20 cellular contexts compared by ENCODE assay signal in genomic region chr21:42364304-42364865, GRCh38. TPM values are rescaled to one million over a fixed set of nuclear protein-coding genes. Genes with fewer than 3 reads are reported as not detected.
DNase-seq lines count a peak whose midpoint lies in the region; ATAC-seq, FAIRE-seq and TF ChIP-seq lines count a peak whose summit lies in the region.
"Had no signal": no experiment of that assay in that cellular context is flagged by ENCODE, and none has a peak within 500 bp of the region (broad histone marks: within the 10 kb centered on the region; RNA-seq: fewer than 3 reads in every experiment).

No MANE protein-coding gene starts in this region.

- intact Hi-C loops in Panc1 (cut with micrococcal nuclease; ENCODE audit: unreplicated experiment) (no loop called here), HepG2 (cut with micrococcal nuclease; ENCODE audit: unreplicated experiment) (no loop called here)

- peak overlapping the region in 8 of 11 experiments; percentile 6 to 61 (median 48); a peak in 13 of 22 replicates for H3K4me2 ChIP-seq in BLaER1 treated with 17β-estradiol and CSF1 and Interleukin-3, amounts not matched to agents 10 nM and 100 nM
- H3K4me2 ChIP-seq in HepG2 (ENCODE audit: low read depth, low read length): peak overlapping the region; percentile 58; the same call in 1 of the 2 replicates

- ATAC-seq in Panc1: 0 out of 2 replicates have a peak, but pooled peaks have one; percentile 42
- peak; percentile 43; the same call in 2 of the 3 replicates for ATAC-seq in HepG2
- no peak for ATAC-seq in GM21717 (IDR thresholded peaks at IDR 0.05; ENCODE audit: unreplicated experiment)
- ATAC-seq: T-cell had no signal

- POLR2A ChIA-PET in Panc1 (lab: Charles Lee) (no interaction called here), HepG2 (lab: Yijun Ruan, JAX) (no interaction called here)

- 0 out of 22 replicates have a peak, but pooled peaks cover 0 to 3% (median 0%) of the 10 kb centered on the region in 11 experiments for H3K27me3 ChIP-seq in BLaER1 treated with 17β-estradiol and CSF1 and Interleukin-3, amounts not matched to agents 10 nM and 100 nM
- H3K27me3 ChIP-seq in Panc1 (ENCODE audit: control insufficient read depth, insufficient read depth, low read length) (no peaks in the 10 kb centered on the region), HepG2 (ENCODE audit: control insufficient read depth in 1 of 2, insufficient read depth in 2 of 2, low read length in 2 of 2) (peaks cover 0 to 17% of the 10 kb centered on the region in 2 experiments; a peak in 1 of 5 replicates), MG63 (peaks cover 6% of the 10 kb centered on the region)

- no peaks in the 10 kb centered on the region for H3K79me2 ChIP-seq in HepG2 (ENCODE audit: insufficient read depth, low read length)

- peaks cover 0 to 63% (median 44%) of the 10 kb centered on the region in 10 experiments; a peak in 16 of 20 replicates for H3K4me1 ChIP-seq in BLaER1 treated with 17β-estradiol and CSF1 and Interleukin-3, amounts not matched to agents 10 nM and 100 nM
- no peaks in the 10 kb centered on the region; the same call in 1 of the 2 replicates for H3K4me1 ChIP-seq in Panc1 (ENCODE audit: control insufficient read depth, insufficient read depth, low read length)
- peaks cover 40% of the 10 kb centered on the region for H3K4me1 ChIP-seq in HepG2 (ENCODE audit: insufficient read depth, low read length)

- H4K20me1 ChIP-seq in BLaER1 treated with 17β-estradiol and CSF1 and Interleukin-3, amounts not matched to agents 10 nM and 100 nM: no peaks in the 10 kb centered on the region; a peak in 1 of 22 replicates
- no peaks in the 10 kb centered on the region for H4K20me1 ChIP-seq in HepG2 (ENCODE audit: insufficient read depth, low read length)

- no peak for TF ChIP-seq RAD21 in HepG2 (CRISPR knock-in tag; IDR thresholded peaks at IDR 0.05)

- no peak overlapping the region for H2AFZ ChIP-seq in HepG2 (ENCODE audit: low read length)

- no peak overlapping the region for H3K27ac ChIP-seq in BLaER1 treated with 17β-estradiol and CSF1 and Interleukin-3, amounts not matched to agents 10 nM and 100 nM
- H3K27ac ChIP-seq in Panc1 (ENCODE audit: low read length) (no peak overlapping the region), HepG2 (ENCODE audit: extremely low read length, insufficient read depth, low read length) (no peak overlapping the region)
- H3K27ac ChIP-seq: C4-2B had no signal

- in situ Hi-C loops in Panc1 (cut with HindIII; ENCODE audit: low pct_unique_long_range_greater_than_20kb, low sequenced_read_pairs): no loop called here
- in situ Hi-C loops in HepG2 (cut with HindIII; ENCODE audit: extremely low pct_ligation_motif_present, low pct_unique_long_range_greater_than_20kb): no loop called here

- TF ChIP-seq CTCF in Panc1 (IDR thresholded peaks at IDR 0.05): no peak
- TF ChIP-seq CTCF in HepG2 (CRISPR knock-in tag; IDR thresholded peaks at IDR 0.05): no peak

- BruUV-seq in Panc1 (replicated peaks; lab: Mats Ljungman, UMichigan): no TSS peak
- no TSS peak for BruUV-seq in HepG2 (replicated peaks; lab: Mats Ljungman, UMichigan)

- peak; percentile 76 to 80 for DNase-seq in Kasumi-1 (lab: John Stamatoyannopoulos, UW)
- DNase-seq in Panc1 (ENCODE audit: low read depth, low spot score): no peak
- DNase-seq in HepG2 (ENCODE audit: low spot score): no peak
- no peak for DNase-seq in MG63
- no peak for DNase-seq in retina
- DNase-seq: DMS153, HFFc6, NCI-H1092, NCI-H146, NCI-H2081 treated with DMSO at 0.1 percent for 48 hours, NCI-H226, NCI-H524 treated with DMSO at 0.1 percent for 48 hours, T-cell had no signal

- WGBS in HepG2 (ENCODE audit: low lambda C conversion rate): under 1% methylated on average over 7 of the region's 13 CpGs

- H3K9me3 ChIP-seq in BLaER1 treated with 17β-estradiol and CSF1 and Interleukin-3, amounts not matched to agents 10 nM and 100 nM (replicated peaks in 1 of 11): peaks cover 6 to 13% (median 9%) of the 10 kb centered on the region in 11 experiments; a peak in 20 of 22 replicates
- H3K9me3 ChIP-seq in Panc1 (ENCODE audit: control insufficient read depth, insufficient read depth, low read depth, low read length): no peaks in the 10 kb centered on the region
- no peaks in the 10 kb centered on the region for H3K9me3 ChIP-seq in HepG2 (ENCODE audit: low read length)
- peaks cover 5% of the 10 kb centered on the region; the same call in 1 of the 2 replicates for H3K9me3 ChIP-seq in MG63

- no peaks in the 10 kb centered on the region for H3K36me3 ChIP-seq in BLaER1 treated with 17β-estradiol and CSF1 and Interleukin-3, amounts not matched to agents 10 nM and 100 nM
- H3K36me3 ChIP-seq in Panc1 (ENCODE audit: control insufficient read depth, insufficient read depth, low read length): no peaks in the 10 kb centered on the region
- no peaks in the 10 kb centered on the region for H3K36me3 ChIP-seq in HepG2 (replicated peaks in 1 of 2; ENCODE audit: control insufficient read depth in 1 of 2, insufficient read depth in 2 of 2, low read length in 2 of 2)
- no peaks in the 10 kb centered on the region for H3K36me3 ChIP-seq in MG63

- no peak for FAIRE-seq in HepG2 (lab: Jason Lieb, UNC)
- FAIRE-seq: H54 had no signal

- H3K4me3 ChIP-seq in BLaER1 treated with 17β-estradiol and CSF1 and Interleukin-3, amounts not matched to agents 10 nM and 100 nM: no peak overlapping the region
- H3K4me3 ChIP-seq in Panc1 (ENCODE audit: low read depth in 2 of 2, low read length in 2 of 2) (no peak overlapping the region), HepG2 (replicated peaks in 1 of 3; ENCODE audit: insufficient read depth in 1 of 3, low read depth in 2 of 3, low read length in 3 of 3) (peak overlapping the region in 1 of 3 experiments; percentile 26; a peak in 1 of 6 replicates), MG63 (no peak overlapping the region)

- no peak for TF ChIP-seq POLR2A in HepG2 (IDR thresholded peaks at IDR 0.05; ENCODE audit: insufficient read depth in 1 of 2, low read depth in 2 of 2, low read length in 2 of 2)

- no peak for TF ChIP-seq EP300 in HepG2 (IDR thresholded peaks at IDR 0.05; ENCODE audit: low read depth in 2 of 2, low read length in 2 of 2)
- TF ChIP-seq EP300 in HepG2 (CRISPR knock-in tag; IDR thresholded peaks at IDR 0.05; ENCODE audit: borderline replicate concordance): no peak

- no peak overlapping the region for H3K9ac ChIP-seq in BLaER1 treated with 17β-estradiol and CSF1 and Interleukin-3, amounts not matched to agents 10 nM and 100 nM
- 0 out of 2 replicates have a peak overlapping the region, but pooled peaks have one; percentile 5 for H3K9ac ChIP-seq in HepG2 (ENCODE audit: insufficient read depth, low read depth, low read length)

- CTCF ChIA-PET in Panc1 (lab: Charles Lee): no interaction called here
- CTCF ChIA-PET in HepG2 (lab: Yijun Ruan, JAX; ENCODE audit: low intra/inter-chr PET ratio, low total read pairs): no interaction called here

RNA-seq across cellular contexts. Expression of gene TFF1, which starts 1.9 kb away (rescaled TPM):
- total RNA-seq in Panc1 (2021; ENCODE audit: unreplicated experiment): 0.36 TPM
- 1.4 TPM for polyA plus RNA-seq in Panc1 (2012; ENCODE audit: insufficient read length)
- total RNA-seq in HepG2 (2016; rRNA removed; fragmentation: Illumina TruSeq; extraction: Trizol): 0.24 TPM in 1 of 2 replicates, not detected in the other
- total RNA-seq in HepG2 (2016; cell fraction: cytosol; rRNA removed; fragmentation: Illumina TruSeq; extraction: Trizol; ENCODE audit: low read depth): 0.61 and 1.5 TPM in 2 replicates
- 0.32 and 0.42 TPM in 2 replicates for total RNA-seq in HepG2 (2016; cell fraction: insoluble cytoplasmic fraction; rRNA removed; fragmentation: Illumina TruSeq; extraction: Trizol)
- total RNA-seq in HepG2 (2016; cell fraction: membrane; rRNA removed; fragmentation: Illumina TruSeq; extraction: Trizol): 0.40 TPM in 1 of 2 replicates, not detected in the other
- 1.5 TPM in 1 of 2 replicates, not detected in the other for total RNA-seq in HepG2 (2016; cell fraction: nucleus; rRNA removed; fragmentation: Illumina TruSeq; extraction: Trizol)
- polyA plus RNA-seq in HepG2 (2011; rRNA removed): 19.4 and 47.1 TPM in 2 replicates
- 45.3 and 80.6 TPM in 2 replicates for polyA plus RNA-seq in HepG2 (2011; cell fraction: cytosol; rRNA removed)
- 4.4 and 17.6 TPM in 2 replicates for polyA plus RNA-seq in HepG2 (2011; cell fraction: nucleus; rRNA removed)
- 19.3 and 58.1 TPM in 2 replicates for polyA plus RNA-seq in HepG2 (2012)
- polyA plus RNA-seq in HepG2 (2016; cell fraction: cytosol; fragmentation: Illumina TruSeq; extraction: Trizol; ENCODE audit: low read depth): 0.68 TPM in 2 replicates
- 0.52 TPM in 1 of 2 replicates, not detected in the other for polyA plus RNA-seq in HepG2 (2016; cell fraction: insoluble cytoplasmic fraction; fragmentation: Illumina TruSeq; extraction: Trizol; ENCODE audit: low read depth)
- polyA plus RNA-seq in HepG2 (2016; cell fraction: membrane; fragmentation: Illumina TruSeq; extraction: Trizol; ENCODE audit: low read depth): not detected in 2 replicates
- 2.2 TPM in 1 of 2 replicates, not detected in the other for polyA plus RNA-seq in HepG2 (2016; cell fraction: nucleus; fragmentation: Illumina TruSeq; extraction: Trizol; ENCODE audit: insufficient read depth, low read depth)
- 9.8 and 15.5 TPM in 2 replicates for polyA minus RNA-seq in HepG2 (2011; rRNA and poly(A)+ RNA removed; ENCODE audit: low replicate concordance)
- 9.1 and 13.9 TPM in 2 replicates for polyA minus RNA-seq in HepG2 (2011; cell fraction: cytosol; rRNA and poly(A)+ RNA removed)
- 1.3 and 4.1 TPM in 2 replicates for polyA minus RNA-seq in HepG2 (2011; cell fraction: nucleus; rRNA and poly(A)+ RNA removed)
- total RNA-seq in MG63 (2014; rRNA removed; shearing (Covaris generic); ENCODE audit: low replicate concordance): not detected in 2 replicates
- total RNA-seq: A673, HFFc6, HT1080, SK-MEL-5 had no signal

RNA-seq across cellular contexts. Expression of gene TFF2, which starts 13.6 kb away (rescaled TPM):
- total RNA-seq in Panc1 (2021; ENCODE audit: unreplicated experiment) (1.1 TPM), HepG2 (2016; rRNA removed; fragmentation: Illumina TruSeq; extraction: Trizol) (not detected in 2 replicates)
- 3.5 TPM for polyA plus RNA-seq in Panc1 (2012; ENCODE audit: insufficient read length)
- not detected in 2 replicates for total RNA-seq in HepG2 (2016; cell fraction: cytosol; rRNA removed; fragmentation: Illumina TruSeq; extraction: Trizol; ENCODE audit: low read depth)
- not detected in 2 replicates for total RNA-seq in HepG2 (2016; cell fraction: insoluble cytoplasmic fraction; rRNA removed; fragmentation: Illumina TruSeq; extraction: Trizol)
- total RNA-seq in HepG2 (2016; cell fraction: membrane; rRNA removed; fragmentation: Illumina TruSeq; extraction: Trizol): not detected in 2 replicates
- total RNA-seq in HepG2 (2016; cell fraction: nucleus; rRNA removed; fragmentation: Illumina TruSeq; extraction: Trizol): not detected in 2 replicates
- polyA plus RNA-seq in HepG2 (2011; rRNA removed): 1.5 and 1.6 TPM in 2 replicates
- polyA plus RNA-seq in HepG2 (2011; cell fraction: cytosol; rRNA removed): 0.50 and 1.2 TPM in 2 replicates
- polyA plus RNA-seq in HepG2 (2011; cell fraction: nucleus; rRNA removed): 0.58 and 0.73 TPM in 2 replicates
- polyA plus RNA-seq in HepG2 (2012): 0.23 and 0.47 TPM in 2 replicates
- not detected in 2 replicates for polyA plus RNA-seq in HepG2 (2016; cell fraction: cytosol; fragmentation: Illumina TruSeq; extraction: Trizol; ENCODE audit: low read depth)
- polyA plus RNA-seq in HepG2 (2016; cell fraction: insoluble cytoplasmic fraction; fragmentation: Illumina TruSeq; extraction: Trizol; ENCODE audit: low read depth): not detected in 2 replicates
- polyA plus RNA-seq in HepG2 (2016; cell fraction: membrane; fragmentation: Illumina TruSeq; extraction: Trizol; ENCODE audit: low read depth): not detected in 2 replicates
- not detected in 2 replicates for polyA plus RNA-seq in HepG2 (2016; cell fraction: nucleus; fragmentation: Illumina TruSeq; extraction: Trizol; ENCODE audit: insufficient read depth, low read depth)
- 0.91 TPM in 1 of 2 replicates, not detected in the other for polyA minus RNA-seq in HepG2 (2011; rRNA and poly(A)+ RNA removed; ENCODE audit: low replicate concordance)
- polyA minus RNA-seq in HepG2 (2011; cell fraction: cytosol; rRNA and poly(A)+ RNA removed): not detected in 2 replicates
- not detected in 2 replicates for polyA minus RNA-seq in HepG2 (2011; cell fraction: nucleus; rRNA and poly(A)+ RNA removed)
- not detected in 2 replicates for total RNA-seq in MG63 (2014; rRNA removed; shearing (Covaris generic); ENCODE audit: low replicate concordance)
- total RNA-seq: A673, HFFc6, HT1080, SK-MEL-5 had no signal

RNA-seq across cellular contexts. Expression of gene TMPRSS3, which starts 31.5 kb away (rescaled TPM):
- total RNA-seq in Panc1 (2021; ENCODE audit: unreplicated experiment) (not detected), HepG2 (2016; rRNA removed; fragmentation: Illumina TruSeq; extraction: Trizol) (2.8 and 3.5 TPM in 2 replicates)
- not detected for polyA plus RNA-seq in Panc1 (2012; ENCODE audit: insufficient read length)
- 3.0 and 3.4 TPM in 2 replicates for total RNA-seq in HepG2 (2016; cell fraction: cytosol; rRNA removed; fragmentation: Illumina TruSeq; extraction: Trizol; ENCODE audit: low read depth)
- 3.4 and 4.2 TPM in 2 replicates for total RNA-seq in HepG2 (2016; cell fraction: insoluble cytoplasmic fraction; rRNA removed; fragmentation: Illumina TruSeq; extraction: Trizol)
- 4.9 and 6.4 TPM in 2 replicates for total RNA-seq in HepG2 (2016; cell fraction: membrane; rRNA removed; fragmentation: Illumina TruSeq; extraction: Trizol)
- total RNA-seq in HepG2 (2016; cell fraction: nucleus; rRNA removed; fragmentation: Illumina TruSeq; extraction: Trizol): 2.5 and 3.0 TPM in 2 replicates
- polyA plus RNA-seq in HepG2 (2011; rRNA removed): 16.9 and 17.8 TPM in 2 replicates
- polyA plus RNA-seq in HepG2 (2011; cell fraction: cytosol; rRNA removed): 14.6 and 15.1 TPM in 2 replicates
- 14.6 and 14.7 TPM in 2 replicates for polyA plus RNA-seq in HepG2 (2011; cell fraction: nucleus; rRNA removed)
- 3.3 and 13.6 TPM in 2 replicates for polyA plus RNA-seq in HepG2 (2012)
- 3.5 and 4.6 TPM in 2 replicates for polyA plus RNA-seq in HepG2 (2016; cell fraction: cytosol; fragmentation: Illumina TruSeq; extraction: Trizol; ENCODE audit: low read depth)
- 4.4 and 4.5 TPM in 2 replicates for polyA plus RNA-seq in HepG2 (2016; cell fraction: insoluble cytoplasmic fraction; fragmentation: Illumina TruSeq; extraction: Trizol; ENCODE audit: low read depth)
- polyA plus RNA-seq in HepG2 (2016; cell fraction: membrane; fragmentation: Illumina TruSeq; extraction: Trizol; ENCODE audit: low read depth): 4.1 and 5.4 TPM in 2 replicates
- 2.8 and 4.3 TPM in 2 replicates for polyA plus RNA-seq in HepG2 (2016; cell fraction: nucleus; fragmentation: Illumina TruSeq; extraction: Trizol; ENCODE audit: insufficient read depth, low read depth)
- polyA minus RNA-seq in HepG2 (2011; rRNA and poly(A)+ RNA removed; ENCODE audit: low replicate concordance): 16.7 and 58.0 TPM in 2 replicates
- 4.6 and 6.1 TPM in 2 replicates for polyA minus RNA-seq in HepG2 (2011; cell fraction: cytosol; rRNA and poly(A)+ RNA removed)
- 7.6 and 14.0 TPM in 2 replicates for polyA minus RNA-seq in HepG2 (2011; cell fraction: nucleus; rRNA and poly(A)+ RNA removed)
- not detected in 2 replicates for total RNA-seq in MG63 (2014; rRNA removed; shearing (Covaris generic); ENCODE audit: low replicate concordance)
- total RNA-seq: A673, HFFc6, HT1080 had no signal

RNA-seq across cellular contexts. Expression of gene UBASH3A, which starts 39.3 kb away (rescaled TPM):
- 0.33 TPM for total RNA-seq in Panc1 (2021; ENCODE audit: unreplicated experiment)
- polyA plus RNA-seq in Panc1 (2012; ENCODE audit: insufficient read length): not detected
- not detected in 2 replicates for total RNA-seq in HepG2 (2016; rRNA removed; fragmentation: Illumina TruSeq; extraction: Trizol)
- total RNA-seq in HepG2 (2016; cell fraction: cytosol; rRNA removed; fragmentation: Illumina TruSeq; extraction: Trizol; ENCODE audit: low read depth): not detected in 2 replicates
- total RNA-seq in HepG2 (2016; cell fraction: insoluble cytoplasmic fraction; rRNA removed; fragmentation: Illumina TruSeq; extraction: Trizol): not detected in 2 replicates
- total RNA-seq in HepG2 (2016; cell fraction: membrane; rRNA removed; fragmentation: Illumina TruSeq; extraction: Trizol): not detected in 2 replicates
- total RNA-seq in HepG2 (2016; cell fraction: nucleus; rRNA removed; fragmentation: Illumina TruSeq; extraction: Trizol): not detected in 2 replicates
- polyA plus RNA-seq in HepG2 (2011; rRNA removed): 0.03 TPM in 1 of 2 replicates, not detected in the other
- polyA plus RNA-seq in HepG2 (2011; cell fraction: cytosol; rRNA removed): not detected in 2 replicates
- polyA plus RNA-seq in HepG2 (2011; cell fraction: nucleus; rRNA removed): 0.14 TPM in 1 of 2 replicates, not detected in the other
- polyA plus RNA-seq in HepG2 (2012): not detected in 2 replicates
- not detected in 2 replicates for polyA plus RNA-seq in HepG2 (2016; cell fraction: cytosol; fragmentation: Illumina TruSeq; extraction: Trizol; ENCODE audit: low read depth)
- not detected in 2 replicates for polyA plus RNA-seq in HepG2 (2016; cell fraction: insoluble cytoplasmic fraction; fragmentation: Illumina TruSeq; extraction: Trizol; ENCODE audit: low read depth)
- polyA plus RNA-seq in HepG2 (2016; cell fraction: membrane; fragmentation: Illumina TruSeq; extraction: Trizol; ENCODE audit: low read depth): not detected in 2 replicates
- not detected in 2 replicates for polyA plus RNA-seq in HepG2 (2016; cell fraction: nucleus; fragmentation: Illumina TruSeq; extraction: Trizol; ENCODE audit: insufficient read depth, low read depth)
- polyA minus RNA-seq in HepG2 (2011; rRNA and poly(A)+ RNA removed; ENCODE audit: low replicate concordance): 0.05 and 0.24 TPM in 2 replicates
- not detected in 2 replicates for polyA minus RNA-seq in HepG2 (2011; cell fraction: cytosol; rRNA and poly(A)+ RNA removed)
- not detected in 2 replicates for polyA minus RNA-seq in HepG2 (2011; cell fraction: nucleus; rRNA and poly(A)+ RNA removed)
- not detected in 2 replicates for total RNA-seq in MG63 (2014; rRNA removed; shearing (Covaris generic); ENCODE audit: low replicate concordance)
- total RNA-seq: A673, HFFc6, HT1080, SK-MEL-5 had no signal

RNA-seq across cellular contexts. Expression of gene TFF3, which starts 49.2 kb away (rescaled TPM):
- total RNA-seq in Panc1 (2021; ENCODE audit: unreplicated experiment) (8.9 TPM), HepG2 (2016; rRNA removed; fragmentation: Illumina TruSeq; extraction: Trizol) (7.9 and 14.2 TPM in 2 replicates)
- 40.5 TPM for polyA plus RNA-seq in Panc1 (2012; ENCODE audit: insufficient read length)
- total RNA-seq in HepG2 (2016; cell fraction: cytosol; rRNA removed; fragmentation: Illumina TruSeq; extraction: Trizol; ENCODE audit: low read depth): 9.4 and 9.9 TPM in 2 replicates
- 10.8 and 14.1 TPM in 2 replicates for total RNA-seq in HepG2 (2016; cell fraction: insoluble cytoplasmic fraction; rRNA removed; fragmentation: Illumina TruSeq; extraction: Trizol)
- 8.0 and 8.6 TPM in 2 replicates for total RNA-seq in HepG2 (2016; cell fraction: membrane; rRNA removed; fragmentation: Illumina TruSeq; extraction: Trizol)
- 5.1 and 9.3 TPM in 2 replicates for total RNA-seq in HepG2 (2016; cell fraction: nucleus; rRNA removed; fragmentation: Illumina TruSeq; extraction: Trizol)
- 26.9 and 27.0 TPM in 2 replicates for polyA plus RNA-seq in HepG2 (2011; rRNA removed)
- 15.9 and 30.0 TPM in 2 replicates for polyA plus RNA-seq in HepG2 (2011; cell fraction: cytosol; rRNA removed)
- 16.3 and 18.8 TPM in 2 replicates for polyA plus RNA-seq in HepG2 (2011; cell fraction: nucleus; rRNA removed)
- polyA plus RNA-seq in HepG2 (2012): 14.9 and 18.1 TPM in 2 replicates
- 7.3 and 9.3 TPM in 2 replicates for polyA plus RNA-seq in HepG2 (2016; cell fraction: cytosol; fragmentation: Illumina TruSeq; extraction: Trizol; ENCODE audit: low read depth)
- polyA plus RNA-seq in HepG2 (2016; cell fraction: insoluble cytoplasmic fraction; fragmentation: Illumina TruSeq; extraction: Trizol; ENCODE audit: low read depth): 5.5 and 6.2 TPM in 2 replicates
- polyA plus RNA-seq in HepG2 (2016; cell fraction: membrane; fragmentation: Illumina TruSeq; extraction: Trizol; ENCODE audit: low read depth): 4.6 and 6.5 TPM in 2 replicates
- polyA plus RNA-seq in HepG2 (2016; cell fraction: nucleus; fragmentation: Illumina TruSeq; extraction: Trizol; ENCODE audit: insufficient read depth, low read depth): 9.5 and 10.5 TPM in 2 replicates
- 10.8 TPM in 1 of 2 replicates, not detected in the other for polyA minus RNA-seq in HepG2 (2011; rRNA and poly(A)+ RNA removed; ENCODE audit: low replicate concordance)
- 6.5 and 7.7 TPM in 2 replicates for polyA minus RNA-seq in HepG2 (2011; cell fraction: cytosol; rRNA and poly(A)+ RNA removed)
- polyA minus RNA-seq in HepG2 (2011; cell fraction: nucleus; rRNA and poly(A)+ RNA removed): 0.77 and 1.7 TPM in 2 replicates
- total RNA-seq in MG63 (2014; rRNA removed; shearing (Covaris generic); ENCODE audit: low replicate concordance): not detected in 2 replicates
- total RNA-seq: A673, HFFc6, HT1080 had no signal

Comparison
In these comparisons a context has a peak if more than half of its experiments do, and no peak if none do; other contexts are left out.
1. DNase-seq: peak in Kasumi-1 (2 of 2); none in Panc1 (single experiment), HepG2 (single experiment), MG63 (single experiment) and retina (single experiment).